ENCODE assay signal across 18 cellular contexts in the genomic region with DNA sequence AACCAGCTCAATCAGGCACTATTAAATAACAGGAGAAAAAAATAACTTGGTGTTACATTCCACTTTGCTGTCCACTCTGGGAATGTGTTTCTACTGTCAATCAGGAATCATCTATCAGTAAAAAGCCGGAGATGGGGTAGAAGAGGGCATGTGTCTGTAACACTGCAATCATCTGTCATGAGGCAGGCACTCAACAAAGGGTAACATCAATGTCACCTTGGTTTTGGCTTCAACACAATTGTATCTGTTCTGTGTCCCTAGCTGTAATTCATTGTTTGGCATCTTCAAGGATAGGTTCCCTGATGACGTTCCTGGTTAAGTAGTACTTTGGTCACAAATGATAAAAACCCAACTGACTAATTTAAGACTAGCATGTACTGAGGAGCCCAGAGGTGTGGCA.
DNase-seq lines count a peak whose midpoint lies in the region; ATAC-seq and TF ChIP-seq lines count a peak whose summit lies in the region.
"Had no signal": no experiment of that assay in that cellular context is flagged by ENCODE, and none has a peak within 500 bp of the region (broad histone marks: within the 10 kb centered on the region; RNA-seq: fewer than 3 reads in every experiment).

No MANE protein-coding gene starts in this region.

- no peaks in the 10 kb centered on the region for H4K20me1 ChIP-seq in IMR-90 (ENCODE audit: insufficient read depth, low read length)
- H4K20me1 ChIP-seq: BLaER1 had no signal

- H2BK5ac ChIP-seq in IMR-90 (ENCODE audit: low read depth, low read length, poor library complexity, severe bottlenecking), result no peak overlapping the region

- H3K14ac ChIP-seq in IMR-90 (replicated peaks; ENCODE audit: low read depth, low read length), result no peak overlapping the region

- H3K4me1 ChIP-seq in IMR-90 (ENCODE audit: control insufficient read depth, insufficient read depth, low read length) (peaks cover 6% of the 10 kb centered on the region; the same call in 1 of the 2 replicates), heart right ventricle (peaks cover 0 to 18% (median 5%) of the 10 kb centered on the region in 9 donors), right cardiac atrium (ENCODE audit: control insufficient read depth, insufficient read depth, low read length) (no peaks in the 10 kb centered on the region), A673 (ENCODE audit: insufficient read depth, low read length, poor library complexity, severe bottlenecking) (no peaks in the 10 kb centered on the region)
- H3K4me1 ChIP-seq: A549, BLaER1 had no signal

- H4K5ac ChIP-seq in IMR-90 (ENCODE audit: low read depth, low read length), result no peak overlapping the region

- H3K27ac ChIP-seq in IMR-90 (ENCODE audit: insufficient read depth, low read length) (no peak overlapping the region), heart right ventricle (peak overlapping the region in 3 of 10 donors; percentile 7 to 46 (median 42)), right cardiac atrium (ENCODE audit: low read length) (peak overlapping the region; percentile 51), A673 (ENCODE audit: low read depth, low read length, poor library complexity, severe bottlenecking) (no peak overlapping the region)
- H3K27ac ChIP-seq: A549, BLaER1, HL-60 had no signal

- H3K9me3 Mint-ChIP-seq in brain, result peaks cover 14 to 37% (median 27%) of the 10 kb centered on the region in 5 experiments

- peaks cover 6% of the 10 kb centered on the region; the same call in 1 of the 2 replicates for H3K9me1 ChIP-seq in IMR-90 (ENCODE audit: insufficient read depth, low read length)

- intact Hi-C loops in IMR-90 (cut with micrococcal nuclease) (loop anchor here (10.0 kb wide), 2 partner anchors 389 to 501 kb away; partner anchors contain the start of gene EPHA4), heart right ventricle (cut with DNase I) (loop anchor here in 1 of 10 donors (5.0 kb wide), 1 partner anchor 136 kb away; no protein-coding TSS in a partner anchor), right cardiac atrium (cut with DNase I) (no loop called here), A673 (cut with micrococcal nuclease; ENCODE audit: unreplicated experiment) (no loop called here)

- no peak overlapping the region for H3K56ac ChIP-seq in IMR-90 (ENCODE audit: extremely low read depth, insufficient read depth, low read length)

- no peak overlapping the region for H3K18ac ChIP-seq in IMR-90 (ENCODE audit: low read depth, low read length)

- no peak overlapping the region for H2AFZ ChIP-seq in IMR-90 (replicated peaks; ENCODE audit: low read length, poor library complexity)
- H2AFZ ChIP-seq: GM23338 had no signal

- no peak overlapping the region for H4K8ac ChIP-seq in IMR-90 (ENCODE audit: low read depth in 2 of 2, low read length in 2 of 2)

- no peak overlapping the region for H3K4ac ChIP-seq in IMR-90 (ENCODE audit: low read depth, low read length)

- H3K27me3 Mint-ChIP-seq in brain, result no peaks in the 10 kb centered on the region
- H3K27me3 Mint-ChIP-seq: IgD-negative memory B cell had no signal

- no peak for ATAC-seq in IMR-90 (ENCODE audit: low read depth)
- ATAC-seq in heart right ventricle, result peak; percentile 51 to 97 (median 94)
- peak; percentile 91 to 97 for ATAC-seq in right cardiac atrium
- ATAC-seq: A549, GM23338 had no signal

- H3K4me3 Mint-ChIP-seq in brain, result no peak overlapping the region
- H3K4me3 Mint-ChIP-seq: CD14-positive monocyte; CD4-positive, alpha-beta memory T cell; GM23338; IgD-negative memory B cell had no signal

- DNase-seq in IMR-90 (no peak), heart right ventricle (peak in 1 of 2 donors; percentile 22), right cardiac atrium (no peak), A673 (ENCODE audit: low spot score) (no peak), glomerular visceral epithelial cell (ENCODE audit: extremely low spot score) (no peak)
- DNase-seq in stimulated activated CD4-positive, alpha-beta T cell treated with anti-CD3 and anti-CD28 coated beads, Interleukin-4, amount 100 ng/mL, for 1 hour, result no peak
- DNase-seq: CD4-positive, alpha-beta memory T cell; DMS153; DMS79; GDM1; HCEC 1CT had no signal

- H3K36me3 Mint-ChIP-seq in brain, result peaks cover 6% of the 10 kb centered on the region
- H3K36me3 Mint-ChIP-seq: CD14-positive monocyte; CD4-positive, alpha-beta memory T cell had no signal

- H3K9me3 ChIP-seq in IMR-90 (ENCODE audit: control insufficient read depth, insufficient read depth, low read length) (peaks cover 10% of the 10 kb centered on the region), heart right ventricle (peaks cover 0 to 30% (median 4%) of the 10 kb centered on the region in 11 donors), right cardiac atrium (ENCODE audit: control insufficient read depth, low read length) (no peaks in the 10 kb centered on the region), A673 (ENCODE audit: low read depth, low read length, poor library complexity, severe bottlenecking) (no peaks in the 10 kb centered on the region)

- BruUV-seq in IMR-90 (replicated peaks; lab: Mats Ljungman, UMichigan), result no TSS peak
- no TSS peak for BruUV-seq in A673 (replicated peaks; lab: Mats Ljungman, UMichigan)

- no peak overlapping the region for H3K4me3 ChIP-seq in IMR-90 (ENCODE audit: insufficient read depth, low read depth, low read length)
- H3K4me3 ChIP-seq in heart right ventricle, result no peak overlapping the region
- H3K4me3 ChIP-seq in right cardiac atrium (ENCODE audit: low read length), result no peak overlapping the region
- no peak overlapping the region for H3K4me3 ChIP-seq in A673 (ENCODE audit: low read depth, low read length, poor library complexity, severe bottlenecking)
- H3K4me3 ChIP-seq: A549, BLaER1, GM23338 had no signal

- peak overlapping the region; percentile 70; the same call in 2 of the 3 replicates for H2BK15ac ChIP-seq in IMR-90 (ENCODE audit: low read depth, low read length)

- H3K27ac Mint-ChIP-seq in brain, result peak overlapping the region in 3 of 5 experiments; percentile 36 to 89 (median 61)
- H3K27ac Mint-ChIP-seq: CD14-positive monocyte; CD4-positive, alpha-beta memory T cell; GM23338; IgD-negative memory B cell had no signal

- peak overlapping the region; percentile 23; the same call in 1 of the 2 replicates for H4K91ac ChIP-seq in IMR-90 (ENCODE audit: insufficient read depth, low read depth, low read length)

- H3K4me2 ChIP-seq in IMR-90 (ENCODE audit: low read depth, low read length), result no peak overlapping the region
- H3K4me2 ChIP-seq: A549, BLaER1, GM23338 had no signal

- H2AK9ac ChIP-seq in IMR-90 (replicated peaks; ENCODE audit: low read depth, low read length, poor library complexity), result no peak overlapping the region

- no peaks in the 10 kb centered on the region for H3K27me3 ChIP-seq in IMR-90 (ENCODE audit: control insufficient read depth, insufficient read depth, low read length)
- H3K27me3 ChIP-seq in heart right ventricle, result no peaks in the 10 kb centered on the region
- no peaks in the 10 kb centered on the region for H3K27me3 ChIP-seq in right cardiac atrium (ENCODE audit: control insufficient read depth, insufficient read depth)
- H3K27me3 ChIP-seq in A673 (replicated peaks; ENCODE audit: insufficient read depth, low read depth, low read length, poor library complexity), result no peaks in the 10 kb centered on the region
- H3K27me3 ChIP-seq: BLaER1 had no signal

- H3K79me1 ChIP-seq in IMR-90 (ENCODE audit: low read depth in 1 of 2, low read length in 2 of 2), result no peaks in the 10 kb centered on the region

- H2AK5ac ChIP-seq in IMR-90 (ENCODE audit: low read depth, low read length), result peak overlapping the region; percentile 52; the same call in 1 of the 2 replicates

- TF ChIP-seq POLR2A in IMR-90 (IDR thresholded peaks at IDR 0.05; ENCODE audit: low read depth, low read length), result no peak

- no peak overlapping the region for H3K23ac ChIP-seq in IMR-90 (ENCODE audit: low read depth, low read length)

- H2BK120ac ChIP-seq in IMR-90 (ENCODE audit: low read depth, low read length), result peak overlapping the region; percentile 55; the same call in 1 of the 2 replicates

- dilution Hi-C loops in IMR-90 (cut with HindIII; ENCODE audit: low sequenced_read_pairs, unreplicated experiment), result no loop called here

- H3K36me3 ChIP-seq in IMR-90 (ENCODE audit: control insufficient read depth, insufficient read depth, low read length), result no peaks in the 10 kb centered on the region
- no peaks in the 10 kb centered on the region for H3K36me3 ChIP-seq in heart right ventricle
- no peaks in the 10 kb centered on the region for H3K36me3 ChIP-seq in A673 (ENCODE audit: insufficient read depth, low read length, poor library complexity, severe bottlenecking)
- H3K36me3 ChIP-seq: BLaER1 had no signal

- no peak overlapping the region for H3K9ac ChIP-seq in IMR-90 (ENCODE audit: low read depth, low read length)
- H3K9ac ChIP-seq: BLaER1 had no signal

- in situ Hi-C loops in IMR-90 (cut with MboI; ENCODE audit: low sequenced_read_pairs), result no loop called here

- POLR2A ChIA-PET in IMR-90 (lab: Charles Lee; ENCODE audit: unreplicated experiment), result no interaction called here
- POLR2A ChIA-PET in A673 (lab: Charles Lee; ENCODE audit: low non-redundant PET), result no interaction called here

- TF ChIP-seq CTCF in IMR-90 (conservative IDR thresholded peaks at IDR 0.05; ENCODE audit: low read depth, low read length) (no peak), brain (conservative IDR thresholded peaks at IDR 0.05) (no peak), heart right ventricle (IDR thresholded peaks at IDR 0.05) (no peak), A673 (conservative IDR thresholded peaks at IDR 0.05; ENCODE audit: low read depth, low read length) (no peak)

- TF ChIP-seq RAD21 in IMR-90 (IDR thresholded peaks at IDR 0.05; ENCODE audit: low read length), result no peak

- peaks cover 13% of the 10 kb centered on the region for H3K4me1 Mint-ChIP-seq in brain
- H3K4me1 Mint-ChIP-seq: CD14-positive monocyte, GM23338 had no signal

- no CpG with 5 or more reads among the region's 2 CpGs for WGBS in IMR-90 (ENCODE audit: extremely low coverage in 2 of 2, insufficient read length in 1 of 2), 2 experiments
- WGBS in heart right ventricle, 2 donors, result 34 to 64% methylated on average over 2 of the region's 2 CpGs
- 70% methylated on average over 2 of the region's 2 CpGs for WGBS in right cardiac atrium

- peak overlapping the region; percentile 51 for H2BK20ac ChIP-seq in IMR-90 (ENCODE audit: low read depth, low read length)

- CTCF ChIA-PET in IMR-90 (lab: Yijun Ruan, JAX), result no interaction called here
- CTCF ChIA-PET in A673 (lab: Charles Lee), result no interaction called here

TF ChIP-seq in IMR-90, 13 proteins besides CTCF, POLR2A, EP300 and RAD21:
- no peak for TF ChIP-seq MXI1 (IDR thresholded peaks at IDR 0.05; ENCODE audit: borderline replicate concordance, low read depth, low read length)
